In the genomic region with DNA sequence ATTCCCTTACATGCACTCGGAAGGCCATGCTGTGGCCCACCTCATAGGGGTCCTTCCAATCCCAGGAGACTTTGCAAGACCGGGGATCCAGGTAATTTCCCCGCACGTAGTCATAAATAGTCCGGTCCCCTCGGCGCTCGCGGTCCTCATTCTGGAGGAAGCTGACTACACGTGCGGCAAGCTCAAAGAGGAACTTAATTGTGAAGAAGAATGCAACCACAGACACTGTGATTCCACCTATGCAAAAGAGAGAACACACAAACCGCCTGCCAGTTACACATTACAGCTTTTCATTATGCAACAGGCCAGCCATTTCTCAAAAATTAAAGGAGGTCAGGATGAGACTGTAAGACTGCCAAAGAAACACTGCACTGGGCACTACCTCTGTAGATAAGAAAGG, we compare ENCODE assay signal across 1 cellular context.
TF ChIP-seq lines count a peak whose summit lies in the region.

No MANE protein-coding gene starts in this region.

TF ChIP-seq in GM23338, 12 proteins besides CTCF, POLR2A, EP300 and RAD21 (continued from another document):
- TF ChIP-seq, protein P1, sequence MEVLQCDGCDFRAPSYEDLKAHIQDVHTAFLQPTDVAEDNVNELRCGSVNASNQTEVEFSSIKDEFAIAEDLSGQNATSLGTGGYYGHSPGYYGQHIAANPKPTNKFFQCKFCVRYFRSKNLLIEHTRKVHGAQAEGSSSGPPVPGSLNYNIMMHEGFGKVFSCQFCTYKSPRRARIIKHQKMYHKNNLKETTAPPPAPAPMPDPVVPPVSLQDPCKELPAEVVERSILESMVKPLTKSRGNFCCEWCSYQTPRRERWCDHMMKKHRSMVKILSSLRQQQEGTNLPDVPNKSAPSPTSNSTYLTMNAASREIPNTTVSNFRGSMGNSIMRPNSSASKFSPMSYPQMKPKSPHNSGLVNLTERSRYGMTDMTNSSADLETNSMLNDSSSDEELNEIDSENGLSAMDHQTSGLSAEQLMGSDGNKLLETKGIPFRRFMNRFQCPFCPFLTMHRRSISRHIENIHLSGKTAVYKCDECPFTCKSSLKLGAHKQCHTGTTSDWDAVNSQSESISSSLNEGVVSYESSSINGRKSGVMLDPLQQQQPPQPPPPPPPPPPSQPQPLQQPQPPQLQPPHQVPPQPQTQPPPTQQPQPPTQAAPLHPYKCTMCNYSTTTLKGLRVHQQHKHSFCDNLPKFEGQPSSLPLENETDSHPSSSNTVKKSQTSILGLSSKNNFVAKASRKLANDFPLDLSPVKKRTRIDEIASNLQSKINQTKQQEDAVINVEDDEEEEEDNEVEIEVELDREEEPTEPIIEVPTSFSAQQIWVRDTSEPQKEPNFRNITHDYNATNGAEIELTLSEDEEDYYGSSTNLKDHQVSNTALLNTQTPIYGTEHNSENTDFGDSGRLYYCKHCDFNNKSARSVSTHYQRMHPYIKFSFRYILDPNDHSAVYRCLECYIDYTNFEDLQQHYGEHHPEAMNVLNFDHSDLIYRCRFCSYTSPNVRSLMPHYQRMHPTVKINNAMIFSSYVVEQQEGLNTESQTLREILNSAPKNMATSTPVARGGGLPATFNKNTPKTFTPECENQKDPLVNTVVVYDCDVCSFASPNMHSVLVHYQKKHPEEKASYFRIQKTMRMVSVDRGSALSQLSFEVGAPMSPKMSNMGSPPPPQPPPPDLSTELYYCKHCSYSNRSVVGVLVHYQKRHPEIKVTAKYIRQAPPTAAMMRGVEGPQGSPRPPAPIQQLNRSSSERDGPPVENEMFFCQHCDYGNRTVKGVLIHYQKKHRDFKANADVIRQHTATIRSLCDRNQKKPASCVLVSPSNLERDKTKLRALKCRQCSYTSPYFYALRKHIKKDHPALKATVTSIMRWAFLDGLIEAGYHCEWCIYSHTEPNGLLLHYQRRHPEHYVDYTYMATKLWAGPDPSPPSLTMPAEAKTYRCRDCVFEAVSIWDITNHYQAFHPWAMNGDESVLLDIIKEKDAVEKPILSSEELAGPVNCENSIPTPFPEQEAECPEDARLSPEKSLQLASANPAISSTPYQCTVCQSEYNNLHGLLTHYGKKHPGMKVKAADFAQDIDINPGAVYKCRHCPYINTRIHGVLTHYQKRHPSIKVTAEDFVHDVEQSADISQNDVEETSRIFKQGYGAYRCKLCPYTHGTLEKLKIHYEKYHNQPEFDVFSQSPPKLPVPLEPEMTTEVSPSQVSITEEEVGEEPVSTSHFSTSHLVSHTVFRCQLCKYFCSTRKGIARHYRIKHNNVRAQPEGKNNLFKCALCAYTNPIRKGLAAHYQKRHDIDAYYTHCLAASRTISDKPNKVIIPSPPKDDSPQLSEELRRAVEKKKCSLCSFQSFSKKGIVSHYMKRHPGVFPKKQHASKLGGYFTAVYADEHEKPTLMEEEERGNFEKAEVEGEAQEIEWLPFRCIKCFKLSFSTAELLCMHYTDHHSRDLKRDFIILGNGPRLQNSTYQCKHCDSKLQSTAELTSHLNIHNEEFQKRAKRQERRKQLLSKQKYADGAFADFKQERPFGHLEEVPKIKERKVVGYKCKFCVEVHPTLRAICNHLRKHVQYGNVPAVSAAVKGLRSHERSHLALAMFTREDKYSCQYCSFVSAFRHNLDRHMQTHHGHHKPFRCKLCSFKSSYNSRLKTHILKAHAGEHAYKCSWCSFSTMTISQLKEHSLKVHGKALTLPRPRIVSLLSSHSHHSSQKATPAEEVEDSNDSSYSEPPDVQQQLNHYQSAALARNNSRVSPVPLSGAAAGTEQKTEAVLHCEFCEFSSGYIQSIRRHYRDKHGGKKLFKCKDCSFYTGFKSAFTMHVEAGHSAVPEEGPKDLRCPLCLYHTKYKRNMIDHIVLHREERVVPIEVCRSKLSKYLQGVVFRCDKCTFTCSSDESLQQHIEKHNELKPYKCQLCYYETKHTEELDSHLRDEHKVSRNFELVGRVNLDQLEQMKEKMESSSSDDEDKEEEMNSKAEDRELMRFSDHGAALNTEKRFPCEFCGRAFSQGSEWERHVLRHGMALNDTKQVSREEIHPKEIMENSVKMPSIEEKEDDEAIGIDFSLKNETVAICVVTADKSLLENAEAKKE (CRISPR knock-in tag; IDR thresholded peaks at IDR 0.05), result no peak
- TF ChIP-seq EZH2phosphoT487 (IDR thresholded peaks at IDR 0.05; ENCODE audit: unreplicated experiment) (no peak), NANOG (IDR thresholded peaks at IDR 0.05; ENCODE audit: borderline replicate concordance) (no peak), STAT1 (IDR thresholded peaks at IDR 0.05; ENCODE audit: unreplicated experiment) (no peak), EZH2 (IDR thresholded peaks at IDR 0.05; ENCODE audit: low read depth, unreplicated experiment) (no peak), CREB1 (CRISPR knock-in tag; IDR thresholded peaks at IDR 0.05; ENCODE audit: low read depth) (no peak), JUNB (IDR thresholded peaks at IDR 0.05; ENCODE audit: unreplicated experiment) (no peak), ZNF331 (CRISPR knock-in tag; IDR thresholded peaks at IDR 0.05; ENCODE audit: low read depth) (no peak)
- TF ChIP-seq, protein P2, sequence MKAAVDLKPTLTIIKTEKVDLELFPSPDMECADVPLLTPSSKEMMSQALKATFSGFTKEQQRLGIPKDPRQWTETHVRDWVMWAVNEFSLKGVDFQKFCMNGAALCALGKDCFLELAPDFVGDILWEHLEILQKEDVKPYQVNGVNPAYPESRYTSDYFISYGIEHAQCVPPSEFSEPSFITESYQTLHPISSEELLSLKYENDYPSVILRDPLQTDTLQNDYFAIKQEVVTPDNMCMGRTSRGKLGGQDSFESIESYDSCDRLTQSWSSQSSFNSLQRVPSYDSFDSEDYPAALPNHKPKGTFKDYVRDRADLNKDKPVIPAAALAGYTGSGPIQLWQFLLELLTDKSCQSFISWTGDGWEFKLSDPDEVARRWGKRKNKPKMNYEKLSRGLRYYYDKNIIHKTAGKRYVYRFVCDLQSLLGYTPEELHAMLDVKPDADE (IDR thresholded peaks at IDR 0.05), result no peak
- TF ChIP-seq, protein P3, sequence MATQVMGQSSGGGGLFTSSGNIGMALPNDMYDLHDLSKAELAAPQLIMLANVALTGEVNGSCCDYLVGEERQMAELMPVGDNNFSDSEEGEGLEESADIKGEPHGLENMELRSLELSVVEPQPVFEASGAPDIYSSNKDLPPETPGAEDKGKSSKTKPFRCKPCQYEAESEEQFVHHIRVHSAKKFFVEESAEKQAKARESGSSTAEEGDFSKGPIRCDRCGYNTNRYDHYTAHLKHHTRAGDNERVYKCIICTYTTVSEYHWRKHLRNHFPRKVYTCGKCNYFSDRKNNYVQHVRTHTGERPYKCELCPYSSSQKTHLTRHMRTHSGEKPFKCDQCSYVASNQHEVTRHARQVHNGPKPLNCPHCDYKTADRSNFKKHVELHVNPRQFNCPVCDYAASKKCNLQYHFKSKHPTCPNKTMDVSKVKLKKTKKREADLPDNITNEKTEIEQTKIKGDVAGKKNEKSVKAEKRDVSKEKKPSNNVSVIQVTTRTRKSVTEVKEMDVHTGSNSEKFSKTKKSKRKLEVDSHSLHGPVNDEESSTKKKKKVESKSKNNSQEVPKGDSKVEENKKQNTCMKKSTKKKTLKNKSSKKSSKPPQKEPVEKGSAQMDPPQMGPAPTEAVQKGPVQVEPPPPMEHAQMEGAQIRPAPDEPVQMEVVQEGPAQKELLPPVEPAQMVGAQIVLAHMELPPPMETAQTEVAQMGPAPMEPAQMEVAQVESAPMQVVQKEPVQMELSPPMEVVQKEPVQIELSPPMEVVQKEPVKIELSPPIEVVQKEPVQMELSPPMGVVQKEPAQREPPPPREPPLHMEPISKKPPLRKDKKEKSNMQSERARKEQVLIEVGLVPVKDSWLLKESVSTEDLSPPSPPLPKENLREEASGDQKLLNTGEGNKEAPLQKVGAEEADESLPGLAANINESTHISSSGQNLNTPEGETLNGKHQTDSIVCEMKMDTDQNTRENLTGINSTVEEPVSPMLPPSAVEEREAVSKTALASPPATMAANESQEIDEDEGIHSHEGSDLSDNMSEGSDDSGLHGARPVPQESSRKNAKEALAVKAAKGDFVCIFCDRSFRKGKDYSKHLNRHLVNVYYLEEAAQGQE (IDR thresholded peaks at IDR 0.05; ENCODE audit: unreplicated experiment), result no peak
TF ChIP-seq in GM23338: peak in this region for 0.
